Comparison of ENCODE assay signal across 17 cellular contexts in genomic region chr2:110873056-110873502, GRCh38.
DNase-seq lines count a peak whose midpoint lies in the region; ATAC-seq, FAIRE-seq and TF ChIP-seq lines count a peak whose summit lies in the region.
"Had no signal": no experiment of that assay in that cellular context is flagged by ENCODE, and none has a peak within 500 bp of the region (broad histone marks: within the 10 kb centered on the region; RNA-seq: fewer than 3 reads in every experiment).

No MANE protein-coding gene starts in this region.

- DNase-seq in CD8-positive, alpha-beta T cell = no peak
- DNase-seq in NCI-H69 (lab: John Stamatoyannopoulos, UW) = peak; percentile 74
- DNase-seq in left kidney (ENCODE audit: low read depth, low spot score) = peak; percentile 39
- no peak for DNase-seq in GDM1 (lab: John Stamatoyannopoulos, UW)
- DNase-seq in immature natural killer cell = no peak
- DNase-seq in HepG2 (ENCODE audit: low spot score) = no peak
- DNase-seq: cerebellar nuclear complex; DMS 273 treated with DMSO at 0.1 percent for 48 hours; hypothalamus; left cardiac atrium; NCI-H2029 treated with DMSO at 0.1 percent for 48 hours; NCI-H524 treated with DMSO at 0.1 percent for 48 hours; OCI-M1; SJCRH30; stimulated activated CD4-positive, alpha-beta T cell treated with anti-CD3 and anti-CD28 coated beads, Interleukin-1b, Interleukin-23, amount 100 ng/mL, for 48 hours had no signal

- CTCF ChIA-PET in CD8-positive, alpha-beta T cell (lab: Charles Lee) = no interaction called here
- CTCF ChIA-PET in HepG2 (lab: Yijun Ruan, JAX; ENCODE audit: low intra/inter-chr PET ratio, low total read pairs) = no interaction called here

- peaks cover 1% of the 10 kb centered on the region for H3K9me3 Mint-ChIP-seq in CD8-positive, alpha-beta T cell
- peaks cover 0 to 2% (median 0%) of the 10 kb centered on the region in 6 donors for H3K9me3 Mint-ChIP-seq in immature natural killer cell

- intact Hi-C loops in CD8-positive, alpha-beta T cell (cut with DNase I, micrococcal nuclease) = loop anchor here in 1 of 2 experiments (1.0 kb wide), 1 partner anchor 14 kb away; no protein-coding TSS in a partner anchor
- intact Hi-C loops in HepG2 (cut with micrococcal nuclease; ENCODE audit: unreplicated experiment) = no loop called here

- no peak for TF ChIP-seq CTCF in CD8-positive, alpha-beta T cell (IDR thresholded peaks at IDR 0.05)
- no peak for TF ChIP-seq CTCF in HepG2 (CRISPR knock-in tag; IDR thresholded peaks at IDR 0.05)

- ATAC-seq in CD8-positive, alpha-beta T cell = peak; percentile 64
- peak; percentile 44 for ATAC-seq in GM19455 (IDR thresholded peaks at IDR 0.05; ENCODE audit: unreplicated experiment)
- no peak for ATAC-seq in HepG2
- ATAC-seq: left cardiac atrium, sciatic nerve had no signal

- POLR2A ChIA-PET in CD8-positive, alpha-beta T cell (lab: Charles Lee) = interaction anchor here (1.6 kb wide), 1 partner anchor 14 kb away, joined by 6 read pairs; no protein-coding TSS in a partner anchor
- POLR2A ChIA-PET in HepG2 (lab: Yijun Ruan, JAX) = no interaction called here

- H2AFZ ChIP-seq in HepG2 (ENCODE audit: low read length) = no peak overlapping the region

- WGBS in HepG2 (ENCODE audit: low lambda C conversion rate) = 35% methylated on average over 7 of the region's 9 CpGs

- H3K36me3 Mint-ChIP-seq in CD8-positive, alpha-beta T cell = no peaks in the 10 kb centered on the region
- peaks cover 1 to 2% (median 2%) of the 10 kb centered on the region in 3 donors for H3K36me3 Mint-ChIP-seq in immature natural killer cell

- in situ Hi-C loops in HepG2 (cut with HindIII; ENCODE audit: extremely low pct_ligation_motif_present, low pct_unique_long_range_greater_than_20kb) = no loop called here

- H3K27ac Mint-ChIP-seq in CD8-positive, alpha-beta T cell = peak overlapping the region; percentile 49
- no peak overlapping the region for H3K27ac Mint-ChIP-seq in immature natural killer cell

- no peak overlapping the region for H3K4me2 ChIP-seq in HepG2 (ENCODE audit: low read depth, low read length)

- H3K36me3 ChIP-seq in CD8-positive, alpha-beta T cell (ENCODE audit: insufficient read depth, low read length) = no peaks in the 10 kb centered on the region
- H3K36me3 ChIP-seq in HepG2 (replicated peaks in 1 of 2; ENCODE audit: control insufficient read depth in 1 of 2, insufficient read depth in 2 of 2, low read length in 2 of 2) = no peaks in the 10 kb centered on the region
- H3K36me3 ChIP-seq: SJCRH30 had no signal

- no peaks in the 10 kb centered on the region for H3K79me2 ChIP-seq in HepG2 (ENCODE audit: insufficient read depth, low read length)

- H3K4me3 ChIP-seq in CD8-positive, alpha-beta T cell (ENCODE audit: low read depth, low read length) = no peak overlapping the region
- H3K4me3 ChIP-seq in HepG2 (replicated peaks in 1 of 3; ENCODE audit: insufficient read depth in 1 of 3, low read depth in 2 of 3, low read length in 3 of 3) = no peak overlapping the region
- H3K4me3 ChIP-seq: SJCRH30 had no signal

- peaks cover 30% of the 10 kb centered on the region for H3K4me1 Mint-ChIP-seq in CD8-positive, alpha-beta T cell (ENCODE audit: low read depth)
- H3K4me1 Mint-ChIP-seq in immature natural killer cell = peaks cover 11 to 12% of the 10 kb centered on the region in 2 donors

- no peak for TF ChIP-seq RAD21 in HepG2 (CRISPR knock-in tag; IDR thresholded peaks at IDR 0.05)

- H3K4me1 ChIP-seq in CD8-positive, alpha-beta T cell (ENCODE audit: insufficient read depth, low read length) = peaks cover 33% of the 10 kb centered on the region
- no peaks in the 10 kb centered on the region for H3K4me1 ChIP-seq in HepG2 (ENCODE audit: insufficient read depth, low read length)

- TF ChIP-seq EP300 in HepG2 (IDR thresholded peaks at IDR 0.05; ENCODE audit: low read depth in 2 of 2, low read length in 2 of 2) = no peak
- TF ChIP-seq EP300 in HepG2 (CRISPR knock-in tag; IDR thresholded peaks at IDR 0.05; ENCODE audit: borderline replicate concordance) = no peak

- no peaks in the 10 kb centered on the region for H3K27me3 Mint-ChIP-seq in CD8-positive, alpha-beta T cell (ENCODE audit: low read depth)
- H3K27me3 Mint-ChIP-seq in immature natural killer cell (ENCODE audit: low read depth in 3 of 3) = peaks cover 0 to 2% (median 0%) of the 10 kb centered on the region in 3 donors

- H4K20me1 ChIP-seq in HepG2 (ENCODE audit: insufficient read depth, low read length) = no peaks in the 10 kb centered on the region

- H3K27ac ChIP-seq in CD8-positive, alpha-beta T cell (ENCODE audit: low read depth, low read length) = no peak overlapping the region
- no peak overlapping the region for H3K27ac ChIP-seq in HepG2 (ENCODE audit: extremely low read length, insufficient read depth, low read length)
- H3K27ac ChIP-seq: SJCRH30 had no signal

- H3K27me3 ChIP-seq in CD8-positive, alpha-beta T cell (ENCODE audit: insufficient read depth, low read length) = no peaks in the 10 kb centered on the region
- H3K27me3 ChIP-seq in HepG2 (ENCODE audit: control insufficient read depth in 1 of 2, insufficient read depth in 2 of 2, low read length in 2 of 2) = peaks cover 0 to 23% of the 10 kb centered on the region in 2 experiments; a peak in 3 of 5 replicates

- no TSS peak for BruUV-seq in HepG2 (replicated peaks; lab: Mats Ljungman, UMichigan)

- H3K4me3 Mint-ChIP-seq in CD8-positive, alpha-beta T cell = no peak overlapping the region
- no peak overlapping the region for H3K4me3 Mint-ChIP-seq in immature natural killer cell

- no peak for TF ChIP-seq POLR2A in HepG2 (IDR thresholded peaks at IDR 0.05; ENCODE audit: insufficient read depth in 1 of 2, low read depth in 2 of 2, low read length in 2 of 2)

- no peak for FAIRE-seq in HepG2 (lab: Jason Lieb, UNC)

- no peaks in the 10 kb centered on the region for H3K9me3 ChIP-seq in CD8-positive, alpha-beta T cell (ENCODE audit: low read length)
- H3K9me3 ChIP-seq in HepG2 (ENCODE audit: low read length) = no peaks in the 10 kb centered on the region
- H3K9me3 ChIP-seq: SJCRH30 had no signal

- H3K9ac ChIP-seq in HepG2 (ENCODE audit: insufficient read depth, low read depth, low read length) = no peak overlapping the region

TF ChIP-seq in HepG2, 621 proteins besides CTCF, POLR2A, EP300 and RAD21:
- TF ChIP-seq PPARG (CRISPR knock-in tag; conservative IDR thresholded peaks at IDR 0.05) (no peak), NFIC (IDR thresholded peaks at IDR 0.05; ENCODE audit: low read length) (no peak), ZNF180 (CRISPR knock-in tag; IDR thresholded peaks at IDR 0.05; ENCODE audit: borderline replicate concordance, low read depth) (no peak), ZNF777 (CRISPR knock-in tag; IDR thresholded peaks at IDR 0.05) (no peak), TBX2 (CRISPR knock-in tag; IDR thresholded peaks at IDR 0.05; ENCODE audit: borderline replicate concordance) (no peak), ATAD3A (CRISPR knock-in tag; IDR thresholded peaks at IDR 0.05) (no peak), ZSCAN25 (CRISPR knock-in tag; IDR thresholded peaks at IDR 0.05) (no peak)

Comparison
In these comparisons a context has a peak if more than half of its experiments do, and no peak if none do; other contexts are left out.
1. DNase-seq: peak in NCI-H69 (single experiment) and left kidney (single experiment); none in CD8-positive, alpha-beta T cell (0 of 7), GDM1 (single experiment), immature natural killer cell (0 of 3) and HepG2 (single experiment).